Comparison of ENCODE assay signal across 1 cellular context in the genomic region with DNA sequence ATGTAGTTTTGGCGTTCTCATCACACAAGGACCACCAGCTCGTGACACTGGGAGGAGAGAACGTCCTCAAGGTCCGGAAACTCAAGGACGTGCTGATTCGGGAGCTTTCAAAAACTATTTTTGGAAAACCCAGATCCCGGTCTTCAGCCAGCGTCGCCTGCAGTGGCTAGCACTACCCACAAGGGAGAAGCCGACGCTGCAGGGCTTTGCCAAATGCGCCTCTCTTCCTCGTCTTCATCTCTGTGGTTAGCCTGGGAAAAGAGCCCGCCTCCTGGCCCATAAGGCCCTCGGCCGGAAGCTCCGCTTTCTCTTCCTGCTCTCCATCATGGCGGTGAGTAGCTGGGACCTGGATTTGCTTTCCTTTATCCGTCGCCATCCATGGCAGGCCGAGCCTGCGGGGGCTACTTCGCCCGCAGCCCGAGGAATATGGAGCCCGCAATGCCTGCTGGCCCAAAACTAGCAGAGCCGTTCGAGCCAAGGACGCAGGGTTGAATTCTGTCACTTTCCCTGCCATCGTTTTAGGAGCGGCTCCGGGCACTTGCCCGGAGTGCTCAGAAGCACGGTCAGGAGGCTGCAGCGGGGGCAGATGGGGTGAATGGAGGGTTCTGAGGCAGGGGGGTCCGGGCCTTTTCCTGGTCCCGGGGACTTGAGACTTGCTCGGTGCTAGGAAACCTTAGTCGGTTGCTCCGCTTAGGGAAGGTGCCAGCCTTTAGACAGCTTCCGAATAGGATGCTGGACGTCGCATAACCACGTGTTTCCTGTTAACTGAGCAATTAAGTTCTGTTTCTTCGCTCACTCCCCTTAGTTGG.
TF ChIP-seq lines count a peak whose summit lies in the region.

A gene (plus strand): TSS at position 308 of the 809 bp plus-strand sequence. CDS start 18 bp downstream, at position 326.

TF ChIP-seq in K562, 482 proteins besides CTCF, POLR2A, EP300 and RAD21 (continued from another document and continues in another):
- TF ChIP-seq, protein P1, sequence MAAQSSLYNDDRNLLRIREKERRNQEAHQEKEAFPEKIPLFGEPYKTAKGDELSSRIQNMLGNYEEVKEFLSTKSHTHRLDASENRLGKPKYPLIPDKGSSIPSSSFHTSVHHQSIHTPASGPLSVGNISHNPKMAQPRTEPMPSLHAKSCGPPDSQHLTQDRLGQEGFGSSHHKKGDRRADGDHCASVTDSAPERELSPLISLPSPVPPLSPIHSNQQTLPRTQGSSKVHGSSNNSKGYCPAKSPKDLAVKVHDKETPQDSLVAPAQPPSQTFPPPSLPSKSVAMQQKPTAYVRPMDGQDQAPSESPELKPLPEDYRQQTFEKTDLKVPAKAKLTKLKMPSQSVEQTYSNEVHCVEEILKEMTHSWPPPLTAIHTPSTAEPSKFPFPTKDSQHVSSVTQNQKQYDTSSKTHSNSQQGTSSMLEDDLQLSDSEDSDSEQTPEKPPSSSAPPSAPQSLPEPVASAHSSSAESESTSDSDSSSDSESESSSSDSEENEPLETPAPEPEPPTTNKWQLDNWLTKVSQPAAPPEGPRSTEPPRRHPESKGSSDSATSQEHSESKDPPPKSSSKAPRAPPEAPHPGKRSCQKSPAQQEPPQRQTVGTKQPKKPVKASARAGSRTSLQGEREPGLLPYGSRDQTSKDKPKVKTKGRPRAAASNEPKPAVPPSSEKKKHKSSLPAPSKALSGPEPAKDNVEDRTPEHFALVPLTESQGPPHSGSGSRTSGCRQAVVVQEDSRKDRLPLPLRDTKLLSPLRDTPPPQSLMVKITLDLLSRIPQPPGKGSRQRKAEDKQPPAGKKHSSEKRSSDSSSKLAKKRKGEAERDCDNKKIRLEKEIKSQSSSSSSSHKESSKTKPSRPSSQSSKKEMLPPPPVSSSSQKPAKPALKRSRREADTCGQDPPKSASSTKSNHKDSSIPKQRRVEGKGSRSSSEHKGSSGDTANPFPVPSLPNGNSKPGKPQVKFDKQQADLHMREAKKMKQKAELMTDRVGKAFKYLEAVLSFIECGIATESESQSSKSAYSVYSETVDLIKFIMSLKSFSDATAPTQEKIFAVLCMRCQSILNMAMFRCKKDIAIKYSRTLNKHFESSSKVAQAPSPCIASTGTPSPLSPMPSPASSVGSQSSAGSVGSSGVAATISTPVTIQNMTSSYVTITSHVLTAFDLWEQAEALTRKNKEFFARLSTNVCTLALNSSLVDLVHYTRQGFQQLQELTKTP (IDR thresholded peaks at IDR 0.05; ENCODE audit: low read depth in 1 of 2, partially characterized antibody in 2 of 2), result peak; percentile 76 to 91
- TF ChIP-seq ZNF274 (IDR thresholded peaks at IDR 0.05; ENCODE audit: borderline replicate concordance, low read depth, low read length), result no peak
- TF ChIP-seq RB1 (IDR thresholded peaks at IDR 0.05; ENCODE audit: low read depth), result peak; percentile 72
- TF ChIP-seq NFE2 (IDR thresholded peaks at IDR 0.05; ENCODE audit: low read depth), result no peak
- peak; percentile 91 for TF ChIP-seq PRPF4 (IDR thresholded peaks at IDR 0.05; ENCODE audit: insufficient read depth, low read depth, low read length, poor library complexity, severe bottlenecking)
- TF ChIP-seq MAFK (IDR thresholded peaks at IDR 0.05; ENCODE audit: low read length), result 0 out of 2 replicates have a peak, but pooled peaks have one; percentile 8
- no peak for TF ChIP-seq SIX5 (IDR thresholded peaks at IDR 0.05; ENCODE audit: borderline replicate concordance in 1 of 2, insufficient read depth in 1 of 2, low read depth in 1 of 2, low read length in 2 of 2)
- TF ChIP-seq ARNT (IDR thresholded peaks at IDR 0.05), result peak in 1 of 2 experiments; percentile 60; a peak in 3 of 4 replicates
- 0 out of 2 replicates have a peak, but pooled peaks have one; percentile 32 for TF ChIP-seq SMAD3 (CRISPR knock-in tag; conservative IDR thresholded peaks at IDR 0.05)
- TF ChIP-seq ZNF143 (CRISPR knock-in tag; IDR thresholded peaks at IDR 0.05), result peak; percentile 70
- peak; percentile 76; the same call in 1 of the 2 replicates for TF ChIP-seq RBM15 (IDR thresholded peaks at IDR 0.05; ENCODE audit: insufficient read depth, low read length)
- no peak for TF ChIP-seq TCF7L2 (IDR thresholded peaks at IDR 0.05; ENCODE audit: low read depth, low read length)
- TF ChIP-seq POLR2H (tag; IDR thresholded peaks at IDR 0.05; ENCODE audit: low read depth), result peak; percentile 98
- TF ChIP-seq, protein P2, sequence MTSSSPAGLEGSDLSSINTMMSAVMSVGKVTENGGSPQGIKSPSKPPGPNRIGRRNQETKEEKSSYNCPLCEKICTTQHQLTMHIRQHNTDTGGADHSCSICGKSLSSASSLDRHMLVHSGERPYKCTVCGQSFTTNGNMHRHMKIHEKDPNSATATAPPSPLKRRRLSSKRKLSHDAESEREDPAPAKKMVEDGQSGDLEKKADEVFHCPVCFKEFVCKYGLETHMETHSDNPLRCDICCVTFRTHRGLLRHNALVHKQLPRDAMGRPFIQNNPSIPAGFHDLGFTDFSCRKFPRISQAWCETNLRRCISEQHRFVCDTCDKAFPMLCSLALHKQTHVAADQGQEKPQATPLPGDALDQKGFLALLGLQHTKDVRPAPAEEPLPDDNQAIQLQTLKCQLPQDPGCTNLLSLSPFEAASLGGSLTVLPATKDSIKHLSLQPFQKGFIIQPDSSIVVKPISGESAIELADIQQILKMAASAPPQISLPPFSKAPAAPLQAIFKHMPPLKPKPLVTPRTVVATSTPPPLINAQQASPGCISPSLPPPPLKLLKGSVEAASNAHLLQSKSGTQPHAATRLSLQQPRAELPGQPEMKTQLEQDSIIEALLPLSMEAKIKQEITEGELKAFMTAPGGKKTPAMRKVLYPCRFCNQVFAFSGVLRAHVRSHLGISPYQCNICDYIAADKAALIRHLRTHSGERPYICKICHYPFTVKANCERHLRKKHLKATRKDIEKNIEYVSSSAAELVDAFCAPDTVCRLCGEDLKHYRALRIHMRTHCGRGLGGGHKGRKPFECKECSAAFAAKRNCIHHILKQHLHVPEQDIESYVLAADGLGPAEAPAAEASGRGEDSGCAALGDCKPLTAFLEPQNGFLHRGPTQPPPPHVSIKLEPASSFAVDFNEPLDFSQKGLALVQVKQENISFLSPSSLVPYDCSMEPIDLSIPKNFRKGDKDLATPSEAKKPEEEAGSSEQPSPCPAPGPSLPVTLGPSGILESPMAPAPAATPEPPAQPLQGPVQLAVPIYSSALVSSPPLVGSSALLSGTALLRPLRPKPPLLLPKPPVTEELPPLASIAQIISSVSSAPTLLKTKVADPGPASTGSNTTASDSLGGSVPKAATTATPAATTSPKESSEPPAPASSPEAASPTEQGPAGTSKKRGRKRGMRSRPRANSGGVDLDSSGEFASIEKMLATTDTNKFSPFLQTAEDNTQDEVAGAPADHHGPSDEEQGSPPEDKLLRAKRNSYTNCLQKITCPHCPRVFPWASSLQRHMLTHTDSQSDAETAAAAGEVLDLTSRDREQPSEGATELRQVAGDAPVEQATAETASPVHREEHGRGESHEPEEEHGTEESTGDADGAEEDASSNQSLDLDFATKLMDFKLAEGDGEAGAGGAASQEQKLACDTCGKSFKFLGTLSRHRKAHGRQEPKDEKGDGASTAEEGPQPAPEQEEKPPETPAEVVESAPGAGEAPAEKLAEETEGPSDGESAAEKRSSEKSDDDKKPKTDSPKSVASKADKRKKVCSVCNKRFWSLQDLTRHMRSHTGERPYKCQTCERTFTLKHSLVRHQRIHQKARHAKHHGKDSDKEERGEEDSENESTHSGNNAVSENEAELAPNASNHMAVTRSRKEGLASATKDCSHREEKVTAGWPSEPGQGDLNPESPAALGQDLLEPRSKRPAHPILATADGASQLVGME (CRISPR knock-in tag; IDR thresholded peaks at IDR 0.05), result peak; percentile 61; the same call in 1 of the 2 replicates
- TF ChIP-seq SAFB (IDR thresholded peaks at IDR 0.05; ENCODE audit: borderline replicate concordance, low read depth, low read length), result no peak
- TF ChIP-seq ZNF75A (CRISPR knock-in tag; IDR thresholded peaks at IDR 0.05), result no peak
- peak; percentile 42; the same call in 1 of the 2 replicates for TF ChIP-seq CBFB (CRISPR knock-in tag; IDR thresholded peaks at IDR 0.05)
- TF ChIP-seq, protein P3, sequence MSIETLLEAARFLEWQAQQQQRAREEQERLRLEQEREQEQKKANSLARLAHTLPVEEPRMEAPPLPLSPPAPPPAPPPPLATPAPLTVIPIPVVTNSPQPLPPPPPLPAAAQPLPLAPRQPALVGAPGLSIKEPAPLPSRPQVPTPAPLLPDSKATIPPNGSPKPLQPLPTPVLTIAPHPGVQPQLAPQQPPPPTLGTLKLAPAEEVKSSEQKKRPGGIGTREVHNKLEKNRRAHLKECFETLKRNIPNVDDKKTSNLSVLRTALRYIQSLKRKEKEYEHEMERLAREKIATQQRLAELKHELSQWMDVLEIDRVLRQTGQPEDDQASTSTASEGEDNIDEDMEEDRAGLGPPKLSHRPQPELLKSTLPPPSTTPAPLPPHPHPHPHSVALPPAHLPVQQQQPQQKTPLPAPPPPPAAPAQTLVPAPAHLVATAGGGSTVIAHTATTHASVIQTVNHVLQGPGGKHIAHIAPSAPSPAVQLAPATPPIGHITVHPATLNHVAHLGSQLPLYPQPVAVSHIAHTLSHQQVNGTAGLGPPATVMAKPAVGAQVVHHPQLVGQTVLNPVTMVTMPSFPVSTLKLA (conservative IDR thresholded peaks at IDR 0.05), result peak; percentile 65 to 88
- no peak for TF ChIP-seq ZNF324 (CRISPR knock-in tag; IDR thresholded peaks at IDR 0.05)
- 0 out of 4 replicates have a peak, but pooled peaks of 1 of the 2 experiments have one; percentile 11 for TF ChIP-seq FOXA3 (CRISPR knock-in tag; conservative IDR thresholded peaks at IDR 0.05 in 1 of 2, IDR thresholded peaks at IDR 0.05 in 1 of 2)
- TF ChIP-seq ILK (tag; IDR thresholded peaks at IDR 0.05; ENCODE audit: borderline replicate concordance, low read depth), result no peak
- peak; percentile 84; the same call in 1 of the 2 replicates for TF ChIP-seq GTF2F1 (IDR thresholded peaks at IDR 0.05; ENCODE audit: low read depth, low read length)
- peak; percentile 66 for TF ChIP-seq CREB1 (IDR thresholded peaks at IDR 0.05)
- TF ChIP-seq CREB1 (CRISPR knock-in tag; IDR thresholded peaks at IDR 0.05), result peak; percentile 51; the same call in 1 of the 2 replicates
- TF ChIP-seq, protein P4, sequence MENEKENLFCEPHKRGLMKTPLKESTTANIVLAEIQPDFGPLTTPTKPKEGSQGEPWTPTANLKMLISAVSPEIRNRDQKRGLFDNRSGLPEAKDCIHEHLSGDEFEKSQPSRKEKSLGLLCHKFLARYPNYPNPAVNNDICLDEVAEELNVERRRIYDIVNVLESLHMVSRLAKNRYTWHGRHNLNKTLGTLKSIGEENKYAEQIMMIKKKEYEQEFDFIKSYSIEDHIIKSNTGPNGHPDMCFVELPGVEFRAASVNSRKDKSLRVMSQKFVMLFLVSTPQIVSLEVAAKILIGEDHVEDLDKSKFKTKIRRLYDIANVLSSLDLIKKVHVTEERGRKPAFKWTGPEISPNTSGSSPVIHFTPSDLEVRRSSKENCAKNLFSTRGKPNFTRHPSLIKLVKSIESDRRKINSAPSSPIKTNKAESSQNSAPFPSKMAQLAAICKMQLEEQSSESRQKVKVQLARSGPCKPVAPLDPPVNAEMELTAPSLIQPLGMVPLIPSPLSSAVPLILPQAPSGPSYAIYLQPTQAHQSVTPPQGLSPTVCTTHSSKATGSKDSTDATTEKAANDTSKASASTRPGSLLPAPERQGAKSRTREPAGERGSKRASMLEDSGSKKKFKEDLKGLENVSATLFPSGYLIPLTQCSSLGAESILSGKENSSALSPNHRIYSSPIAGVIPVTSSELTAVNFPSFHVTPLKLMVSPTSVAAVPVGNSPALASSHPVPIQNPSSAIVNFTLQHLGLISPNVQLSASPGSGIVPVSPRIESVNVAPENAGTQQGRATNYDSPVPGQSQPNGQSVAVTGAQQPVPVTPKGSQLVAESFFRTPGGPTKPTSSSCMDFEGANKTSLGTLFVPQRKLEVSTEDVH (IDR thresholded peaks at IDR 0.05; ENCODE audit: low read depth, partially characterized antibody), result peak; percentile 86
- peak; percentile 77 for TF ChIP-seq KAT2B (IDR thresholded peaks at IDR 0.05; ENCODE audit: low read depth, low read length)
- no peak; the same call in 1 of the 2 replicates for TF ChIP-seq CBX5 (IDR thresholded peaks at IDR 0.05; ENCODE audit: borderline replicate concordance, low read depth)
- TF ChIP-seq OTX1 (CRISPR knock-in tag; IDR thresholded peaks at IDR 0.05), result 0 out of 2 replicates have a peak, but pooled peaks have one; percentile 69
- TF ChIP-seq NCOA2 (IDR thresholded peaks at IDR 0.05; ENCODE audit: partially characterized antibody in 2 of 2), result no peak
- TF ChIP-seq NFIC (IDR thresholded peaks at IDR 0.05), result peak; percentile 65
- peak; percentile 79 for TF ChIP-seq CREM (IDR thresholded peaks at IDR 0.05; ENCODE audit: low read depth)
- TF ChIP-seq, protein P5, sequence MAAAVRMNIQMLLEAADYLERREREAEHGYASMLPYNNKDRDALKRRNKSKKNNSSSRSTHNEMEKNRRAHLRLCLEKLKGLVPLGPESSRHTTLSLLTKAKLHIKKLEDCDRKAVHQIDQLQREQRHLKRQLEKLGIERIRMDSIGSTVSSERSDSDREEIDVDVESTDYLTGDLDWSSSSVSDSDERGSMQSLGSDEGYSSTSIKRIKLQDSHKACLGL (CRISPR knock-in tag; IDR thresholded peaks at IDR 0.05; ENCODE audit: borderline replicate concordance, poor library complexity, severe bottlenecking), result peak; percentile 74
- TF ChIP-seq TEAD1 (CRISPR knock-in tag; IDR thresholded peaks at IDR 0.05), result peak; percentile 48 to 74; a peak in 2 of 4 replicates
- no peak; the same call in 1 of the 2 replicates for TF ChIP-seq ZKSCAN8 (CRISPR knock-in tag; IDR thresholded peaks at IDR 0.05)
- TF ChIP-seq EZH2 (IDR thresholded peaks at IDR 0.05; ENCODE audit: borderline replicate concordance, low read depth, low read length), result no peak
- TF ChIP-seq POLR2B (IDR thresholded peaks at IDR 0.05; ENCODE audit: low read depth, partially characterized antibody), result peak; percentile 99
- TF ChIP-seq POU5F1 (IDR thresholded peaks at IDR 0.05; ENCODE audit: borderline replicate concordance, low read depth, low read length, partially characterized antibody), result no peak
- TF ChIP-seq MYNN (IDR thresholded peaks at IDR 0.05), result peak; percentile 25; the same call in 1 of the 2 replicates
- TF ChIP-seq MYNN (CRISPR knock-in tag; IDR thresholded peaks at IDR 0.05), result no peak
- no peak for TF ChIP-seq XRCC3 (IDR thresholded peaks at IDR 0.05)
- peak; percentile 40; the same call in 1 of the 2 replicates for TF ChIP-seq TRIM28 (IDR thresholded peaks at IDR 0.05)
- TF ChIP-seq ZNF316 (IDR thresholded peaks at IDR 0.05), result 0 out of 2 replicates have a peak, but pooled peaks have one; percentile 11
- peak; percentile 61; the same call in 1 of the 2 replicates for TF ChIP-seq ZNF197 (CRISPR knock-in tag; IDR thresholded peaks at IDR 0.05; ENCODE audit: low read depth)
- TF ChIP-seq ETV1 (tag; conservative IDR thresholded peaks at IDR 0.05; ENCODE audit: low read depth), result peak; percentile 91
- TF ChIP-seq IRF2 (CRISPR knock-in tag; IDR thresholded peaks at IDR 0.05), result no peak
- TF ChIP-seq, protein P6, sequence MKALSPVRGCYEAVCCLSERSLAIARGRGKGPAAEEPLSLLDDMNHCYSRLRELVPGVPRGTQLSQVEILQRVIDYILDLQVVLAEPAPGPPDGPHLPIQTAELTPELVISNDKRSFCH (CRISPR knock-in tag; IDR thresholded peaks at IDR 0.05), result no peak
- TF ChIP-seq, protein P6 (tag; IDR thresholded peaks at IDR 0.05), result peak; percentile 78; the same call in 1 of the 2 replicates
- TF ChIP-seq ZKSCAN1 (IDR thresholded peaks at IDR 0.05; ENCODE audit: low read depth, low read length), result peak; percentile 63; the same call in 1 of the 2 replicates
- TF ChIP-seq MCM3 (IDR thresholded peaks at IDR 0.05), result no peak
- TF ChIP-seq NRF1 (conservative IDR thresholded peaks at IDR 0.05 in 1 of 2, IDR thresholded peaks at IDR 0.05 in 1 of 2), result peak; percentile 38 to 55; a peak in 2 of 4 replicates
- peak; percentile 95 for TF ChIP-seq LCOR (CRISPR knock-in tag; IDR thresholded peaks at IDR 0.05)
